22 cellular contexts compared by ENCODE assay signal in the genomic region with DNA sequence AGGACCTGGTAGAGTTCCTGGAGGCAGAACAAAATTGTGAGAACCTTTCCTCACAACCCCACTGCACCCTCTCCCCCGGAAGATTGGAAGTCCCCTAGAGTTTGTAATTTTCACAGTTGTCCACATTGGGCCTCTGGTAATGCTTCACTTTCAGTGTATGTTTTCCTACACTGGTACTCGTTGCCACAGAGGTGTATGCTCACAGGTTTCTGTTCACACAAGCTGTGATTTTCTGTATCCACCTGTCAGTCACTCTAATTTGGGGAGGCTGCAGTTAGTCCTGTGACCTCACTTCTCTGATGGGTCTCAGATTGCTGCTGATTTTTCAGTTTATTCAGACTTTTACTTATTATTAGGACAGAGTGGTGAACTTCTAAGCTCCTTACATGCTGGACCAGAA.
"Had no signal": no experiment of that assay in that cellular context is flagged by ENCODE, and none has a peak within 500 bp of the region (broad histone marks: within the 10 kb centered on the region; RNA-seq: fewer than 3 reads in every experiment).

No MANE protein-coding gene starts in this region.

- H3K4me1 Mint-ChIP-seq: activated CD4-positive, alpha-beta memory T cell treated with anti-CD3 and anti-CD28 coated beads, Interleukin-2, amount 10 ng/mL, durations not matched to agents 7 days and 5 days; activated CD4-positive, alpha-beta T cell treated with anti-CD3 and anti-CD28 coated beads, Interleukin-2, amount 10 ng/mL, durations not matched to agents 24 days and 14 days; memory B cell; nephron had no signal

- H3K4me3 Mint-ChIP-seq: activated CD4-positive, alpha-beta memory T cell treated with anti-CD3 and anti-CD28 coated beads, Interleukin-2, amount 10 ng/mL, durations not matched to agents 7 days and 5 days; activated CD4-positive, alpha-beta T cell treated with anti-CD3 and anti-CD28 coated beads, Interleukin-2, amount 10 ng/mL, durations not matched to agents 24 days and 14 days; activated naive CD4-positive, alpha-beta T cell treated with anti-CD3 and anti-CD28 coated beads for 36 hours; activated T-cell treated with anti-CD3 and anti-CD28 coated beads, Interleukin-2, amount 50 U/mL, for 72 hours; memory B cell; nephron; type B pancreatic cell had no signal

- H3K27me3 Mint-ChIP-seq: activated CD4-positive, alpha-beta memory T cell treated with anti-CD3 and anti-CD28 coated beads, Interleukin-2, amount 10 ng/mL, durations not matched to agents 7 days and 5 days; activated CD4-positive, alpha-beta T cell treated with anti-CD3 and anti-CD28 coated beads, Interleukin-2, amount 10 ng/mL, durations not matched to agents 24 days and 14 days; memory B cell; type B pancreatic cell had no signal

- H3K4me3 ChIP-seq: cardiac muscle cell, heart left ventricle, ovary, psoas muscle, right atrium auricular region, thoracic aorta had no signal

- H3K4me1 ChIP-seq: heart left ventricle, psoas muscle, right atrium auricular region had no signal

- H3K9me3 ChIP-seq: neutrophil, ovary, psoas muscle, thoracic aorta had no signal

- ATAC-seq: activated CD4-positive, CD25-positive, alpha-beta regulatory T cell treated with anti-CD3 and anti-CD28 coated beads, Interleukin-2, amount 50 U/mL, for 24 hours; activated T-cell treated with anti-CD3 and anti-CD28 coated beads, Interleukin-2, amount 50 U/mL, for 72 hours; heart left ventricle; left cardiac atrium; psoas muscle had no signal

- H3K36me3 Mint-ChIP-seq: memory B cell, type B pancreatic cell had no signal

- H3K9me3 Mint-ChIP-seq: activated CD4-positive, alpha-beta T cell treated with anti-CD3 and anti-CD28 coated beads, Interleukin-2, amount 10 ng/mL, durations not matched to agents 24 days and 14 days; activated T-cell treated with anti-CD3 and anti-CD28 coated beads, Interleukin-2, amount 50 U/mL, for 72 hours had no signal

- H3K27ac Mint-ChIP-seq: activated CD4-positive, alpha-beta memory T cell treated with anti-CD3 and anti-CD28 coated beads, Interleukin-2, amount 10 ng/mL, durations not matched to agents 7 days and 5 days; activated CD4-positive, alpha-beta T cell treated with anti-CD3 and anti-CD28 coated beads, Interleukin-2, amount 10 ng/mL, durations not matched to agents 24 days and 14 days; activated naive CD4-positive, alpha-beta T cell treated with anti-CD3 and anti-CD28 coated beads for 36 hours; activated T-cell treated with anti-CD3 and anti-CD28 coated beads, Interleukin-2, amount 50 U/mL, for 72 hours; memory B cell; nephron; type B pancreatic cell had no signal

- DNase-seq: activated CD4-positive, alpha-beta memory T cell treated with anti-CD3 and anti-CD28 coated beads, Interleukin-2, amount 10 ng/mL, durations not matched to agents 7 days and 5 days; activated CD4-positive, alpha-beta T cell treated with anti-CD3 and anti-CD28 coated beads, Interleukin-2, amount 10 ng/mL, durations not matched to agents 24 days and 14 days; activated effector memory CD4-positive, alpha-beta T cell treated with Interleukin-2 at 50 U/mL for 16 hours; activated naive CD4-positive, alpha-beta T cell treated with anti-CD3 and anti-CD28 coated beads for 36 hours; activated T-cell treated with anti-CD3 and anti-CD28 coated beads, Interleukin-2, amount 50 U/mL, for 72 hours; amygdala; cortex of kidney; heart left ventricle; islet precursor cell; left cardiac atrium; ovary; psoas muscle; stimulated activated CD4-positive, alpha-beta T cell treated with anti-CD3 and anti-CD28 coated beads, Interleukin-4, amount 100 ng/mL, for 24 hours; stimulated activated naive CD4-positive, alpha-beta T cell treated with Interleukin-2 at 50 U/mL for 16 hours had no signal

- H3K36me3 ChIP-seq: cardiac muscle cell, heart left ventricle, neutrophil, ovary, right atrium auricular region, thoracic aorta had no signal
